In the genomic region with DNA sequence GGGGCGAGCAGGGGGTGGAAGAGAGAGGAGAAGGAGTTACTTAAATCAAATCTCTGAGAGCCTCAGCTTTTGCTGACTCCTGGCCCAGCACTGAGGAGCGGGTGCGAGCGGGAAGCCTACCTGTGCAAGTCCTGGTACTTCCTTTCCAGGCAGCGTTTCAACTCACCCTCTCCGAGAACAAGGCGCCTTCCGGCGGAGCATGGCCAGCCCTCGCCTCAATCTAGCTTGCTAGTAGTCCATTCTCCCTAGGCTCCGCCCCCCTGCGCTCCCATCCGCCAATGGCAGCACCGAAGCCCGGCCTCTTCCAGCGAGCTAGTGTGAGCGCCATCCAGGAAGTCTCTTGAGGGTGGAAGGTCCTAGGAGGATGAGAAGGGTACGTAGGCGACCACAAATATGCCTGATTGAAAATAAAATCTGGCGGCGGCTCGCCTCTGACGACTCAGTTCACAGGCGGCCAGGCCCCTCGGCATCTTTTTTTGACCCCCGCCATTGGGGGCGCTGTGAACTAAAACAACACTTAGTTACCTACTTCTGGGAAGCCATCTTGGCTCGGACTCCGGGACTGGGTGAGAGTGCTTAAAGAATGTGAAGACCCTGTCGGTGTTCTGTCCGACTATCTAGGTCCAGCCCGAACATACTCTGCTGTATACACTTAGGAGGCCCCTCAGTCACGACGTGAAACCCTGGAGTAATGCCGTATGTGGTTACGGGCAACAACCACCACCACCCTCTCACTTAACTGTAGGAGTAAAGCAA, we compare ENCODE assay signal across 8 cellular contexts. TPM values are rescaled to one million over a fixed set of nuclear protein-coding genes. Genes with fewer than 3 reads are reported as not detected.
DNase-seq lines count a peak whose midpoint lies in the region; ATAC-seq and TF ChIP-seq lines count a peak whose summit lies in the region.

Gene CHD8 (minus strand): TSS at position 212 of the 756 bp plus-strand sequence. CDS start 24,480 bp downstream, outside the sequence.

- peak within 1 kb of the TSS; percentile 92 to 96 for H3K4me3 Mint-ChIP-seq in activated T-cell treated with anti-CD3 and anti-CD28 coated beads, Interleukin-2, amount 50 U/mL, for 72 hours
- peak within 1 kb of the TSS; percentile 90 for H3K4me3 Mint-ChIP-seq in stimulated activated effector memory CD8-positive, alpha-beta T cell treated with anti-CD3 and anti-CD28 coated beads, Interleukin-12 subunit alpha, Interleukin-12 subunit beta, amount 100 ng/mL, for 72 hours

- peaks cover 23% of the 10 kb centered on the region for H3K4me1 ChIP-seq in KMS-11 (ENCODE audit: low read depth, poor library complexity, severe bottlenecking)
- H3K4me1 ChIP-seq in Peyer's patch = peaks cover 0 to 23% (median 5%) of the 10 kb centered on the region in 4 donors
- peaks cover 24 to 42% (median 34%) of the 10 kb centered on the region in 4 donors for H3K4me1 ChIP-seq in esophagus muscularis mucosa

- TF ChIP-seq CTCF in KMS-11 (conservative IDR thresholded peaks at IDR 0.05; ENCODE audit: low read depth, low read length) (peak; percentile 74), Peyer's patch (IDR thresholded peaks at IDR 0.05) (peak; percentile 36 to 72 (median 56)), esophagus muscularis mucosa (IDR thresholded peaks at IDR 0.05) (peak; percentile 46 to 70 (median 50))

- peak within 1 kb of the TSS; percentile 99 for H3K27ac Mint-ChIP-seq in activated T-cell treated with anti-CD3 and anti-CD28 coated beads, Interleukin-2, amount 50 U/mL, for 72 hours
- peak within 1 kb of the TSS; percentile 98 for H3K27ac Mint-ChIP-seq in stimulated activated effector memory CD8-positive, alpha-beta T cell treated with anti-CD3 and anti-CD28 coated beads, Interleukin-12 subunit alpha, Interleukin-12 subunit beta, amount 100 ng/mL, for 72 hours

- intact Hi-C loops in esophagus muscularis mucosa (cut with DNase I) = loop anchor here (2.0 kb wide), 2 partner anchors 19 to 101 kb away; no protein-coding TSS in a partner anchor

- peaks cover 41% of the 10 kb centered on the region for H3K79me2 ChIP-seq in KMS-11 (ENCODE audit: insufficient read depth, low read depth)

- no peaks in the 10 kb centered on the region for H3K9me3 Mint-ChIP-seq in activated T-cell treated with anti-CD3 and anti-CD28 coated beads, Interleukin-2, amount 50 U/mL, for 72 hours
- no peaks in the 10 kb centered on the region for H3K9me3 Mint-ChIP-seq in stimulated activated effector memory CD8-positive, alpha-beta T cell treated with anti-CD3 and anti-CD28 coated beads, Interleukin-12 subunit alpha, Interleukin-12 subunit beta, amount 100 ng/mL, for 72 hours

- peaks cover 1 to 7% of the 10 kb centered on the region in 2 donors for H3K36me3 Mint-ChIP-seq in activated T-cell treated with anti-CD3 and anti-CD28 coated beads, Interleukin-2, amount 50 U/mL, for 72 hours (ENCODE audit: insufficient read depth in 2 of 2)
- peaks cover 76% of the 10 kb centered on the region for H3K36me3 Mint-ChIP-seq in stimulated activated effector memory CD8-positive, alpha-beta T cell treated with anti-CD3 and anti-CD28 coated beads, Interleukin-12 subunit alpha, Interleukin-12 subunit beta, amount 100 ng/mL, for 72 hours

- DNase-seq in DMS79 (lab: John Stamatoyannopoulos, UW) (peak; percentile 100), Peyer's patch (peak; percentile 99 to 100 (median 99)), esophagus muscularis mucosa (ENCODE audit: extremely low spot score) (peak; percentile 100), myocyte (ENCODE audit: low read depth) (peak; percentile 100)
- peak; percentile 99 to 100 for DNase-seq in activated T-cell treated with anti-CD3 and anti-CD28 coated beads, Interleukin-2, amount 50 U/mL, for 72 hours
- DNase-seq in stimulated activated effector memory CD8-positive, alpha-beta T cell treated with anti-CD3 and anti-CD28 coated beads, Interleukin-12 subunit alpha, Interleukin-12 subunit beta, amount 100 ng/mL, for 72 hours (ENCODE audit: low spot score in 2 of 2) = peak; percentile 95 to 99

- no peaks in the 10 kb centered on the region for H3K36me3 ChIP-seq in KMS-11 (ENCODE audit: insufficient read depth)
- peaks cover 0 to 19% (median 0%) of the 10 kb centered on the region in 3 donors for H3K36me3 ChIP-seq in Peyer's patch
- peaks cover 7 to 36% (median 19%) of the 10 kb centered on the region in 4 donors for H3K36me3 ChIP-seq in esophagus muscularis mucosa

- ATAC-seq in GM21723 (IDR thresholded peaks at IDR 0.05; ENCODE audit: unreplicated experiment) = peak; percentile 98
- ATAC-seq in activated T-cell treated with anti-CD3 and anti-CD28 coated beads, Interleukin-2, amount 50 U/mL, for 72 hours (replicated peaks in 1 of 2) = peak; percentile 97 to 98
- ATAC-seq in stimulated activated effector memory CD8-positive, alpha-beta T cell treated with anti-CD3 and anti-CD28 coated beads, Interleukin-12 subunit alpha, Interleukin-12 subunit beta, amount 100 ng/mL, for 72 hours = peak; percentile 99

- H3K27ac ChIP-seq in KMS-11 (peak within 1 kb of the TSS; percentile 89), Peyer's patch (peak within 1 kb of the TSS; percentile 85 to 96 (median 94)), esophagus muscularis mucosa (replicated peaks in 1 of 4) (peak within 1 kb of the TSS; percentile 88 to 94 (median 92))

- H3K4me2 ChIP-seq in KMS-11 = peak within 1 kb of the TSS; percentile 89

- H3K4me1 Mint-ChIP-seq in activated T-cell treated with anti-CD3 and anti-CD28 coated beads, Interleukin-2, amount 50 U/mL, for 72 hours (ENCODE audit: low read depth) = peaks cover 42% of the 10 kb centered on the region
- H3K4me1 Mint-ChIP-seq in stimulated activated effector memory CD8-positive, alpha-beta T cell treated with anti-CD3 and anti-CD28 coated beads, Interleukin-12 subunit alpha, Interleukin-12 subunit beta, amount 100 ng/mL, for 72 hours = peaks cover 21% of the 10 kb centered on the region

- no peaks in the 10 kb centered on the region for H3K27me3 ChIP-seq in KMS-11 (ENCODE audit: insufficient read depth, low read depth)
- no peaks in the 10 kb centered on the region for H3K27me3 ChIP-seq in Peyer's patch
- no peaks in the 10 kb centered on the region for H3K27me3 ChIP-seq in esophagus muscularis mucosa

- H3K27me3 Mint-ChIP-seq in activated T-cell treated with anti-CD3 and anti-CD28 coated beads, Interleukin-2, amount 50 U/mL, for 72 hours (ENCODE audit: low read depth) = no peaks in the 10 kb centered on the region

- TF ChIP-seq POLR2A in Peyer's patch (IDR thresholded peaks at IDR 0.05) = peak; percentile 53 to 82
- no peak for TF ChIP-seq POLR2A in esophagus muscularis mucosa (IDR thresholded peaks at IDR 0.05; ENCODE audit: low read depth)

- H2AFZ ChIP-seq in KMS-11 (ENCODE audit: low read depth) = peak within 1 kb of the TSS; percentile 94

- WGBS in esophagus muscularis mucosa = 0% methylated on average over 19 of the region's 36 CpGs

- peak within 1 kb of the TSS; percentile 80 for H3K9ac ChIP-seq in KMS-11

- H3K9me3 ChIP-seq in Peyer's patch (no peaks in the 10 kb centered on the region), esophagus muscularis mucosa (no peaks in the 10 kb centered on the region)

- no peaks in the 10 kb centered on the region for H4K20me1 ChIP-seq in KMS-11 (ENCODE audit: insufficient read depth)

- no peak within 1 kb of the TSS for H3K4me3 ChIP-seq in KMS-11 (IDR thresholded peaks at IDR 0.05; ENCODE audit: insufficient read depth, low read depth, low read length)
- H3K4me3 ChIP-seq in Peyer's patch = peak within 1 kb of the TSS; percentile 63 to 82 (median 74)
- H3K4me3 ChIP-seq in esophagus muscularis mucosa = peak within 1 kb of the TSS; percentile 68 to 97 (median 76)

- TF ChIP-seq EP300 in esophagus muscularis mucosa (IDR thresholded peaks at IDR 0.05) = peak; percentile 40

RNA-seq across cellular contexts. Expression of gene CHD8, which starts in this region (rescaled TPM):
- total RNA-seq in Peyer's patch (100 to 1,000 TPM in 1 of 4 donors, 10 to 100 TPM in 3; 46.2 to 112 (median 78.4) TPM), esophagus muscularis mucosa (10 to 100 TPM; 45.6 to 64.3 (median 55.0) TPM), myocyte (41.6 and 48.5 TPM in 2 replicates)
- total RNA-seq in activated T-cell treated with anti-CD3 and anti-CD28 coated beads, Interleukin-2, amount 50 U/mL, for 72 hours = 100 to 1,000 TPM; 102 to 107 TPM
- 34.1 TPM for polyA plus RNA-seq in myocyte (2012)
